Comparison of ENCODE assay signal across 14 cellular contexts in the genomic region with DNA sequence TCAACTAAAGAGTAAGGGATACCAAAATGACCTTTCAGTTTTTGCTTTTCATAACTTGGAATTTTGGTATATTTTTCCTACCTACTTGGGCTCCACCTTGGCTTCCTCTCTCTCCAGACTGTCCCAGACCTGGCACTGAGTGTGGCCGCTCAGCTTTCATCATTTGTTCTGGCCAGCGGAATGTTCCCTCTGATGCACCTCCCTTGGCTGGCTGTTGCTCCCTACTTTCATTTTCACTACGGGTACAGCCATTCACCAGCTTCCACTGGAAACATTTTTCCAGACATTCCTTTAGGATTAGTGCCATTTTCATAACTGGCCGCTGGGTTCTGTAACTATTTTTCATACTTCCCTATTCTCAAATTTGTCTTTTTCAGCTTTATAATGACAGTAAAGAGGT.
DNase-seq lines count a peak whose midpoint lies in the region; ATAC-seq, FAIRE-seq and TF ChIP-seq lines count a peak whose summit lies in the region.
"Had no signal": no experiment of that assay in that cellular context is flagged by ENCODE, and none has a peak within 500 bp of the region (broad histone marks: within the 10 kb centered on the region; RNA-seq: fewer than 3 reads in every experiment).

No MANE protein-coding gene starts in this region.

- TF ChIP-seq RAD21 in HepG2 (CRISPR knock-in tag; IDR thresholded peaks at IDR 0.05), result no peak

- BruUV-seq in HepG2 (replicated peaks; lab: Mats Ljungman, UMichigan), result no TSS peak

- FAIRE-seq in HepG2 (lab: Jason Lieb, UNC), result no peak
- FAIRE-seq: G401.6 had no signal

- in situ Hi-C loops in HepG2 (cut with HindIII; ENCODE audit: extremely low pct_ligation_motif_present, low pct_unique_long_range_greater_than_20kb), result no loop called here

- ATAC-seq in HepG2, result peak; percentile 94
- ATAC-seq in upper lobe of right lung, result no peak
- ATAC-seq in HG03135 (IDR thresholded peaks at IDR 0.05; ENCODE audit: unreplicated experiment), result no peak
- ATAC-seq in GM19455 (IDR thresholded peaks at IDR 0.05; ENCODE audit: unreplicated experiment), result no peak
- ATAC-seq: stimulated activated naive CD8-positive, alpha-beta T cell treated with anti-CD3 and anti-CD28 coated beads, Interleukin-15, amount 100 ng/mL, for 72 hours had no signal

- TF ChIP-seq CTCF in breast epithelium (IDR thresholded peaks at IDR 0.05), result no peak
- TF ChIP-seq CTCF in HepG2 (CRISPR knock-in tag; IDR thresholded peaks at IDR 0.05), result no peak
- TF ChIP-seq CTCF in upper lobe of right lung (IDR thresholded peaks at IDR 0.05), result no peak

- H3K36me3 ChIP-seq in breast epithelium (no peaks in the 10 kb centered on the region), HepG2 (replicated peaks in 1 of 2; ENCODE audit: control insufficient read depth in 1 of 2, insufficient read depth in 2 of 2, low read length in 2 of 2) (no peaks in the 10 kb centered on the region), upper lobe of right lung (no peaks in the 10 kb centered on the region)

- H3K9me3 ChIP-seq in breast epithelium (peaks cover 0 to 2% of the 10 kb centered on the region in 2 donors), HepG2 (ENCODE audit: low read length) (no peaks in the 10 kb centered on the region), upper lobe of right lung (no peaks in the 10 kb centered on the region)

- no peaks in the 10 kb centered on the region for H3K79me2 ChIP-seq in HepG2 (ENCODE audit: insufficient read depth, low read length)

- CTCF ChIA-PET in HepG2 (lab: Yijun Ruan, JAX; ENCODE audit: low intra/inter-chr PET ratio, low total read pairs), result no interaction called here

- H3K27ac Mint-ChIP-seq in activated T-cell treated with anti-CD3 and anti-CD28 coated beads, Interleukin-2, amount 50 U/mL, for 24 hours, result no peak overlapping the region
- H3K27ac Mint-ChIP-seq: stimulated activated naive CD8-positive, alpha-beta T cell treated with anti-CD3 and anti-CD28 coated beads, Interleukin-15, amount 100 ng/mL, for 72 hours had no signal

- H3K4me2 ChIP-seq in HepG2 (ENCODE audit: low read depth, low read length), result peak overlapping the region; percentile 56

- H2AFZ ChIP-seq in HepG2 (ENCODE audit: low read length), result no peak overlapping the region

- POLR2A ChIA-PET in HepG2 (lab: Yijun Ruan, JAX), result interaction anchor here (0.5 kb wide), 1 partner anchor 1817 kb away, joined by 3 read pairs; no protein-coding TSS in a partner anchor

- WGBS in HepG2 (ENCODE audit: low lambda C conversion rate), result 4% methylated on average over 4 of the region's 4 CpGs

- TF ChIP-seq EP300 in HepG2 (IDR thresholded peaks at IDR 0.05; ENCODE audit: low read depth in 2 of 2, low read length in 2 of 2) (no peak), HepG2 (CRISPR knock-in tag; IDR thresholded peaks at IDR 0.05; ENCODE audit: borderline replicate concordance) (no peak)

- no peak overlapping the region for H3K27ac ChIP-seq in breast epithelium
- no peak overlapping the region for H3K27ac ChIP-seq in HepG2 (ENCODE audit: extremely low read length, insufficient read depth, low read length)
- no peak overlapping the region for H3K27ac ChIP-seq in upper lobe of right lung

- no peak for TF ChIP-seq POLR2A in breast epithelium (IDR thresholded peaks at IDR 0.05)
- TF ChIP-seq POLR2A in HepG2 (IDR thresholded peaks at IDR 0.05; ENCODE audit: insufficient read depth in 1 of 2, low read depth in 2 of 2, low read length in 2 of 2), result no peak

- H3K9me3 Mint-ChIP-seq in activated T-cell treated with anti-CD3 and anti-CD28 coated beads, Interleukin-2, amount 50 U/mL, for 24 hours, result peaks cover 8% of the 10 kb centered on the region

- no peaks in the 10 kb centered on the region for H3K27me3 ChIP-seq in breast epithelium
- no peaks in the 10 kb centered on the region; a peak in 1 of 5 replicates for H3K27me3 ChIP-seq in HepG2 (ENCODE audit: control insufficient read depth in 1 of 2, insufficient read depth in 2 of 2, low read length in 2 of 2)
- no peaks in the 10 kb centered on the region for H3K27me3 ChIP-seq in upper lobe of right lung

- H3K4me1 ChIP-seq in breast epithelium (no peaks in the 10 kb centered on the region), HepG2 (ENCODE audit: insufficient read depth, low read length) (no peaks in the 10 kb centered on the region), upper lobe of right lung (no peaks in the 10 kb centered on the region)

- no peaks in the 10 kb centered on the region for H3K4me1 Mint-ChIP-seq in activated T-cell treated with anti-CD3 and anti-CD28 coated beads, Interleukin-2, amount 50 U/mL, for 24 hours (ENCODE audit: low read depth)
- H3K4me1 Mint-ChIP-seq: stimulated activated naive CD8-positive, alpha-beta T cell treated with anti-CD3 and anti-CD28 coated beads, Interleukin-15, amount 100 ng/mL, for 72 hours had no signal

- no peak overlapping the region for H3K4me3 Mint-ChIP-seq in activated T-cell treated with anti-CD3 and anti-CD28 coated beads, Interleukin-2, amount 50 U/mL, for 24 hours
- H3K4me3 Mint-ChIP-seq: stimulated activated naive CD8-positive, alpha-beta T cell treated with anti-CD3 and anti-CD28 coated beads, Interleukin-15, amount 100 ng/mL, for 72 hours had no signal

- intact Hi-C loops in breast epithelium (cut with DNase I; ENCODE audit: low total_unique reads) (no loop called here), HepG2 (cut with micrococcal nuclease; ENCODE audit: unreplicated experiment) (no loop called here), upper lobe of right lung (cut with DNase I) (no loop called here)

- peak; percentile 47 for DNase-seq in HS-5 (ENCODE audit: low read depth)
- DNase-seq in breast epithelium (ENCODE audit: low spot score in 2 of 2), result no peak
- DNase-seq in HepG2 (ENCODE audit: low spot score), result peak; percentile 7
- DNase-seq in upper lobe of right lung, result no peak
- no peak for DNase-seq in activated CD8-positive, alpha-beta memory T cell treated with anti-CD3 and anti-CD28 coated beads for 24 hours
- no peak for DNase-seq in activated T-cell treated with anti-CD3 and anti-CD28 coated beads, Interleukin-2, amount 50 U/mL, for 24 hours
- DNase-seq: caudate nucleus; NCI-H1105; stimulated activated CD4-positive, alpha-beta T cell treated with anti-CD3 and anti-CD28 coated beads, Interleukin-1b, Interleukin-23, amount 100 ng/mL, for 48 hours; stimulated activated naive CD8-positive, alpha-beta T cell treated with anti-CD3 and anti-CD28 coated beads, Interleukin-15, amount 100 ng/mL, for 72 hours; T-helper 9 cell had no signal

- H3K9ac ChIP-seq in HepG2 (ENCODE audit: insufficient read depth, low read depth, low read length), result no peak overlapping the region

- no peaks in the 10 kb centered on the region for H4K20me1 ChIP-seq in HepG2 (ENCODE audit: insufficient read depth, low read length)

- no peaks in the 10 kb centered on the region for H3K27me3 Mint-ChIP-seq in activated T-cell treated with anti-CD3 and anti-CD28 coated beads, Interleukin-2, amount 50 U/mL, for 24 hours
- H3K27me3 Mint-ChIP-seq: stimulated activated naive CD8-positive, alpha-beta T cell treated with anti-CD3 and anti-CD28 coated beads, Interleukin-15, amount 100 ng/mL, for 72 hours had no signal

- H3K36me3 Mint-ChIP-seq in activated T-cell treated with anti-CD3 and anti-CD28 coated beads, Interleukin-2, amount 50 U/mL, for 24 hours (ENCODE audit: low read depth), result no peaks in the 10 kb centered on the region

- peak overlapping the region in 2 of 3 donors; percentile 29 to 43 for H3K4me3 ChIP-seq in breast epithelium
- H3K4me3 ChIP-seq in HepG2 (replicated peaks in 1 of 3; ENCODE audit: insufficient read depth in 1 of 3, low read depth in 2 of 3, low read length in 3 of 3), result peak overlapping the region in 1 of 3 experiments; percentile 30; a peak in 1 of 6 replicates
- H3K4me3 ChIP-seq in upper lobe of right lung, result peak overlapping the region; percentile 25

TF ChIP-seq in HepG2, 621 proteins besides CTCF, POLR2A, EP300 and RAD21 (continues in another document):
- no peak for TF ChIP-seq ZNF790 (CRISPR knock-in tag; IDR thresholded peaks at IDR 0.05; ENCODE audit: borderline replicate concordance)
- peak; percentile 60; the same call in 1 of the 2 replicates for TF ChIP-seq IRF2 (CRISPR knock-in tag; IDR thresholded peaks at IDR 0.05)
- no peak for TF ChIP-seq NR2F6 (IDR thresholded peaks at IDR 0.05)
- TF ChIP-seq NR2F6 (CRISPR knock-in tag; IDR thresholded peaks at IDR 0.05), result no peak
- TF ChIP-seq, protein P1, sequence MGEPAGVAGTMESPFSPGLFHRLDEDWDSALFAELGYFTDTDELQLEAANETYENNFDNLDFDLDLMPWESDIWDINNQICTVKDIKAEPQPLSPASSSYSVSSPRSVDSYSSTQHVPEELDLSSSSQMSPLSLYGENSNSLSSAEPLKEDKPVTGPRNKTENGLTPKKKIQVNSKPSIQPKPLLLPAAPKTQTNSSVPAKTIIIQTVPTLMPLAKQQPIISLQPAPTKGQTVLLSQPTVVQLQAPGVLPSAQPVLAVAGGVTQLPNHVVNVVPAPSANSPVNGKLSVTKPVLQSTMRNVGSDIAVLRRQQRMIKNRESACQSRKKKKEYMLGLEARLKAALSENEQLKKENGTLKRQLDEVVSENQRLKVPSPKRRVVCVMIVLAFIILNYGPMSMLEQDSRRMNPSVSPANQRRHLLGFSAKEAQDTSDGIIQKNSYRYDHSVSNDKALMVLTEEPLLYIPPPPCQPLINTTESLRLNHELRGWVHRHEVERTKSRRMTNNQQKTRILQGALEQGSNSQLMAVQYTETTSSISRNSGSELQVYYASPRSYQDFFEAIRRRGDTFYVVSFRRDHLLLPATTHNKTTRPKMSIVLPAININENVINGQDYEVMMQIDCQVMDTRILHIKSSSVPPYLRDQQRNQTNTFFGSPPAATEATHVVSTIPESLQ (CRISPR knock-in tag; conservative IDR thresholded peaks at IDR 0.05), result no peak
- TF ChIP-seq GTF2F1 (IDR thresholded peaks at IDR 0.05; ENCODE audit: low read length), result no peak
- TF ChIP-seq RBM22 (optimal IDR thresholded peaks at IDR 0.05; ENCODE audit: low read length), result no peak
- 0 out of 2 replicates have a peak, but pooled peaks have one; percentile 45 for TF ChIP-seq ZNF644 (CRISPR knock-in tag; IDR thresholded peaks at IDR 0.05; ENCODE audit: low read depth)
- TF ChIP-seq PLRG1 (conservative IDR thresholded peaks at IDR 0.05), result no peak
- TF ChIP-seq ZFP90 (CRISPR knock-in tag; IDR thresholded peaks at IDR 0.05; ENCODE audit: borderline replicate concordance), result no peak
- TF ChIP-seq BRF2 (CRISPR knock-in tag; IDR thresholded peaks at IDR 0.05), result no peak

Comparison
In these comparisons a context has a peak if more than half of its experiments do, and no peak if none do; other contexts are left out.
1. DNase-seq: peak in HS-5 (single experiment) and HepG2 (single experiment); none in breast epithelium (0 of 2), upper lobe of right lung (single experiment), activated CD8-positive, alpha-beta memory T cell treated with anti-CD3 and anti-CD28 coated beads for 24 hours (single experiment) and activated T-cell treated with anti-CD3 and anti-CD28 coated beads, Interleukin-2, amount 50 U/mL, for 24 hours (single experiment).